ENCODE assay signal across 13 cellular contexts in genomic region chr7:111734955-111735660, GRCh38.
DNase-seq lines count a peak whose midpoint lies in the region; ATAC-seq and TF ChIP-seq lines count a peak whose summit lies in the region.
"Had no signal": no experiment of that assay in that cellular context is flagged by ENCODE, and none has a peak within 500 bp of the region (broad histone marks: within the 10 kb centered on the region; RNA-seq: fewer than 3 reads in every experiment).

No MANE protein-coding gene starts in this region.

- DNase-seq in DMS 273 (lab: John Stamatoyannopoulos, UW; ENCODE audit: unreplicated experiment) (peak; percentile 28), DMS 273 treated with DMSO at 0.1 percent for 48 hours (lab: John Stamatoyannopoulos, UW) (no peak), choroid plexus epithelial cell (ENCODE audit: low read depth) (peak; percentile 53), left kidney (ENCODE audit: low read depth, low spot score) (peak; percentile 32), dedifferentiated amniotic fluid mesenchymal stem cell (ENCODE audit: extremely low spot score) (no peak), NCI-H526 (lab: John Stamatoyannopoulos, UW) (no peak), left lung (no peak)
- DNase-seq: GF-D8 had no signal

- H3K4me3 ChIP-seq in choroid plexus epithelial cell (ENCODE audit: low read depth, low read length) (no peak overlapping the region), skeletal muscle tissue (ENCODE audit: low read length in 3 of 3) (no peak overlapping the region), left lung (no peak overlapping the region)
- H3K4me3 ChIP-seq: Peyer's patch, SJSA1 had no signal

- H3K4me1 ChIP-seq in skeletal muscle tissue (ENCODE audit: control insufficient read depth in 3 of 3, insufficient read depth in 3 of 3, low read length in 3 of 3) (peaks cover 10 to 17% (median 11%) of the 10 kb centered on the region in 3 donors), left lung (no peaks in the 10 kb centered on the region)
- H3K4me1 ChIP-seq: Peyer's patch, SJSA1 had no signal

- H3K36me3 ChIP-seq in skeletal muscle tissue (ENCODE audit: control insufficient read depth in 3 of 3, insufficient read depth in 3 of 3, low read length in 3 of 3) (peaks cover 7 to 15% (median 10%) of the 10 kb centered on the region in 3 donors), left lung (peaks cover 0 to 41% of the 10 kb centered on the region in 2 donors)
- H3K36me3 ChIP-seq: Peyer's patch, SJSA1 had no signal

- no peak for ATAC-seq in left lung

- peak overlapping the region in 1 of 3 donors; percentile 15 for H3K9ac ChIP-seq in skeletal muscle tissue (ENCODE audit: low read depth in 1 of 3, low read length in 3 of 3)

- intact Hi-C loops in left lung (cut with DNase I) = no loop called here

- H3K27me3 ChIP-seq in skeletal muscle tissue (ENCODE audit: control insufficient read depth in 3 of 3, insufficient read depth in 3 of 3, low read length in 3 of 3) (no peaks in the 10 kb centered on the region), left lung (no peaks in the 10 kb centered on the region)
- H3K27me3 ChIP-seq: Peyer's patch had no signal

- H3K27ac ChIP-seq in skeletal muscle tissue (ENCODE audit: low read depth, low read length) (peak overlapping the region; percentile 40), left lung (no peak overlapping the region)
- H3K27ac ChIP-seq: 22Rv1, C4-2B, Peyer's patch, SJSA1 had no signal

- H3K9me3 ChIP-seq in skeletal muscle tissue (ENCODE audit: control insufficient read depth in 3 of 3, low read length in 3 of 3) (no peaks in the 10 kb centered on the region), left lung (no peaks in the 10 kb centered on the region)
- H3K9me3 ChIP-seq: Peyer's patch, SJSA1 had no signal

- TF ChIP-seq CTCF in choroid plexus epithelial cell (conservative IDR thresholded peaks at IDR 0.05; ENCODE audit: low read depth, low read length) (no peak), left lung (IDR thresholded peaks at IDR 0.05) (no peak)

Comparison
In these comparisons a context has a peak if more than half of its experiments do, and no peak if none do; other contexts are left out.
1. DNase-seq: peak in DMS 273 (single experiment), choroid plexus epithelial cell (single experiment) and left kidney (single experiment); none in DMS 273 treated with DMSO at 0.1 percent for 48 hours (single experiment), dedifferentiated amniotic fluid mesenchymal stem cell (single experiment), NCI-H526 (0 of 2) and left lung (0 of 2).